ENCODE assay signal across 34 cellular contexts in genomic region chr3:31434819-31435218, GRCh38.
"Had no signal": no experiment of that assay in that cellular context is flagged by ENCODE, and none has a peak within 500 bp of the region (broad histone marks: within the 10 kb centered on the region; RNA-seq: fewer than 3 reads in every experiment).

No MANE protein-coding gene starts in this region.

- H3K27ac ChIP-seq: adrenal gland, ascending aorta, body of pancreas, brain microvascular endothelial cell, breast epithelium, cardiac muscle cell had no signal

- H3K27me3 ChIP-seq: adrenal gland, ascending aorta, body of pancreas, brain microvascular endothelial cell, breast epithelium, cardiac muscle cell had no signal

- H3K4me3 ChIP-seq: adrenal gland, ascending aorta, body of pancreas, breast epithelium, cardiac muscle cell had no signal

- ATAC-seq: activated naive CD4-positive, alpha-beta T cell treated with anti-CD3 and anti-CD28 coated beads, Interleukin-2, amount 50 U/mL, for 72 hours; activated naive CD8-positive, alpha-beta T cell treated with anti-CD3 and anti-CD28 coated beads, Interleukin-2, amount 50 U/mL, for 24 hours; activated T-cell treated with anti-CD3 and anti-CD28 coated beads, Interleukin-2, amount 50 U/mL, for 4 hours; activated T-cell treated with anti-CD3 and anti-CD28 coated beads, Interleukin-2, amount 50 U/mL, for 72 hours; activated T-helper 17 cell treated with anti-CD3 and anti-CD28 coated beads, Interleukin-2, amount 50 U/mL, for 72 hours; body of pancreas had no signal

- DNase-seq: activated effector memory CD4-positive, alpha-beta T cell treated with anti-CD3 and anti-CD28 coated beads, Interleukin-2, amount 50 U/mL, for 16 hours; activated effector memory CD4-positive, alpha-beta T cell treated with Interleukin-2 at 50 U/mL for 16 hours; activated gamma-delta T cell; activated gamma-delta T cell treated with Interleukin-2 at 50 U/mL for 16 hours; activated naive CD4-positive, alpha-beta T cell; activated naive CD4-positive, alpha-beta T cell treated with anti-CD3 and anti-CD28 coated beads for 36 hours; activated naive CD4-positive, alpha-beta T cell treated with anti-CD3 and anti-CD28 coated beads, Interleukin-2, amount 10 ng/mL, durations not matched to agents 7 days and 5 days; activated naive CD4-positive, alpha-beta T cell treated with anti-CD3 and anti-CD28 coated beads, Interleukin-2, amount 50 U/mL, for 16 hours; activated naive CD4-positive, alpha-beta T cell treated with Interleukin-2 at 50 U/mL for 16 hours; activated naive CD8-positive, alpha-beta T cell treated with anti-CD3 and anti-CD28 coated beads for 36 hours; activated naive CD8-positive, alpha-beta T cell treated with anti-CD3 and anti-CD28 coated beads, Interleukin-2, amount 10 ng/mL, durations not matched to agents 7 days and 5 days; activated naive CD8-positive, alpha-beta T cell treated with anti-CD3 and anti-CD28 coated beads, Interleukin-2, amount 50 U/mL, for 24 hours; activated T-cell treated with anti-CD3 and anti-CD28 coated beads, Interleukin-2, amount 50 U/mL, for 1 hour; activated T-cell treated with anti-CD3 and anti-CD28 coated beads, Interleukin-2, amount 50 U/mL, for 24 hours; activated T-cell treated with anti-CD3 and anti-CD28 coated beads, Interleukin-2, amount 50 U/mL, for 4 hours; activated T-cell treated with anti-CD3 and anti-CD28 coated beads, Interleukin-2, amount 50 U/mL, for 48 hours; activated T-cell treated with anti-CD3 and anti-CD28 coated beads, Interleukin-2, amount 50 U/mL, for 72 hours; adrenal gland; amniotic stem cell; amygdala; anterior cingulate cortex; aorta; body of pancreas; brain microvascular endothelial cell; caudate nucleus; central memory CD4-positive, alpha-beta T cell; cerebellar nuclear complex had no signal

- H3K36me3 ChIP-seq: adrenal gland, ascending aorta, brain microvascular endothelial cell, breast epithelium, cardiac muscle cell had no signal

- H3K9me3 ChIP-seq: adrenal gland had no signal

- H3K4me1 ChIP-seq: ascending aorta, body of pancreas, breast epithelium had no signal

- FAIRE-seq: astrocyte, bronchial epithelial cell had no signal
